8 cellular contexts compared by ENCODE assay signal in the genomic region with DNA sequence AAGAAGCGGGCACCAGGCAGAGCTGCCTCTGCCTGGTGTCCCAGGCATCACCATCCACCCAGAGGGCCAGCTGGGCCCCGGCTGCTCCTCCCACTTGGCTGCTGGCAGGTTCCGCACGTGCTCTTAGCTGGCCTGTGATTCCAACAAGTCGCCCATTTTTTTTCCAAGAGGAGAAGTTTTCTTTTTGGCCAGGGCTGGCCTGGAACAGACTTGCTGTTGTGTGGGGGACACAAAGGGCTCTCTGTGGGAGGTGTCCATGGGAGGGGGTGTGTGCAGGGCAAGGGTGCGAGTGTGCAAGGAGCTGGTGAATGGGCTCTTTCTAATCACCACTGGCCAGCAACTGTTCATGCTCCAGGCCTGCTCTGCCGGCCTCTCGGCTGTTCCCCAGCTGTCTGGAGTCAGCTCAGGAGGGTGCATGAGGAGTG. TPM values are rescaled to one million over a fixed set of nuclear protein-coding genes. Genes with fewer than 3 reads are reported as not detected.
DNase-seq lines count a peak whose midpoint lies in the region; FAIRE-seq and TF ChIP-seq lines count a peak whose summit lies in the region.
"Had no signal": no experiment of that assay in that cellular context is flagged by ENCODE, and none has a peak within 500 bp of the region (broad histone marks: within the 10 kb centered on the region; RNA-seq: fewer than 3 reads in every experiment).

No MANE protein-coding gene starts in this region.

- intact Hi-C loops in transverse colon (cut with DNase I; ENCODE audit: low total_unique reads) = no loop called here
- intact Hi-C loops in prostate gland (cut with DNase I) = no loop called here

- TF ChIP-seq CTCF in fibroblast of lung (conservative IDR thresholded peaks at IDR 0.05 in 1 of 2, IDR thresholded peaks at IDR 0.05 in 1 of 2; ENCODE audit: low read depth in 1 of 2, low read length in 2 of 2) (no peak), transverse colon (IDR thresholded peaks at IDR 0.05) (no peak), prostate gland (IDR thresholded peaks at IDR 0.05) (no peak)

- H3K9ac ChIP-seq in fibroblast of lung (ENCODE audit: insufficient read depth, low read length) = no peak overlapping the region

- no peak for TF ChIP-seq EP300 in transverse colon (IDR thresholded peaks at IDR 0.05; ENCODE audit: low read depth)

- no peak overlapping the region for H2AFZ ChIP-seq in fibroblast of lung (ENCODE audit: low read length)

- H3K4me3 ChIP-seq in SJCRH30 = no peak overlapping the region
- H3K4me3 ChIP-seq in fibroblast of lung (replicated peaks in 1 of 4; ENCODE audit: control extremely low read depth in 1 of 4, insufficient read depth in 1 of 4, low read depth in 3 of 4, low read length in 4 of 4) = no peak overlapping the region
- H3K4me3 ChIP-seq in muscle layer of duodenum (ENCODE audit: low read depth in 1 of 2, low read length in 2 of 2) = no peak overlapping the region
- H3K4me3 ChIP-seq in transverse colon = no peak overlapping the region
- H3K4me3 ChIP-seq in prostate gland = no peak overlapping the region

- no peak for FAIRE-seq in H54 (lab: Jason Lieb, UNC)

- H3K36me3 ChIP-seq in SJCRH30 = peaks cover 89% of the 10 kb centered on the region
- H3K36me3 ChIP-seq in fibroblast of lung (ENCODE audit: control insufficient read depth, insufficient read depth, low read length) = peaks cover 75% of the 10 kb centered on the region
- H3K36me3 ChIP-seq in muscle layer of duodenum (ENCODE audit: control insufficient read depth in 1 of 2, insufficient read depth in 2 of 2, low read length in 2 of 2) = peaks cover 62 to 63% of the 10 kb centered on the region in 2 donors
- H3K36me3 ChIP-seq in transverse colon = peaks cover 0 to 8% (median 0%) of the 10 kb centered on the region in 4 donors
- peaks cover 19 to 55% of the 10 kb centered on the region in 2 donors for H3K36me3 ChIP-seq in prostate gland

- in situ Hi-C loops in transverse colon (cut with MboI; ENCODE audit: low pct_ligation_motif_present in 1 of 4, low pct_unique_long_range_greater_than_20kb in 1 of 4, low sequenced_read_pairs in 3 of 4) = loop anchor here in 1 of 4 donors (10.0 kb wide), 1 partner anchor 52 kb away; no protein-coding TSS in a partner anchor

- DNase-seq in SJCRH30 = peak; percentile 60 to 75
- DNase-seq in fibroblast of lung (ENCODE audit: low read depth in 2 of 2) = peak in 1 of 2 donors; percentile 31
- DNase-seq in transverse colon = no peak
- DNase-seq in H54 (ENCODE audit: insufficient read length, low spot score) = no peak
- no peak for DNase-seq in kidney glomerular epithelial cell (lab: John Stamatoyannopoulos, UW)
- no peak for DNase-seq in prostate gland (ENCODE audit: low spot score)
- DNase-seq: GF-D8 had no signal

- no peak overlapping the region for H3K27ac ChIP-seq in SJCRH30
- peak overlapping the region; percentile 54 for H3K27ac ChIP-seq in fibroblast of lung (ENCODE audit: insufficient read depth, low read length)
- H3K27ac ChIP-seq in muscle layer of duodenum (ENCODE audit: low read length) = peak overlapping the region; percentile 10
- peak overlapping the region; percentile 61 to 99 (median 96) for H3K27ac ChIP-seq in transverse colon
- peak overlapping the region in 1 of 2 donors; percentile 27 for H3K27ac ChIP-seq in prostate gland

- TF ChIP-seq POLR2A in transverse colon (IDR thresholded peaks at IDR 0.05) = no peak
- TF ChIP-seq POLR2A in H54 (IDR thresholded peaks at IDR 0.05; ENCODE audit: low read depth, low read length) = no peak
- TF ChIP-seq POLR2A in prostate gland (IDR thresholded peaks at IDR 0.05) = no peak

- no peaks in the 10 kb centered on the region for H4K20me1 ChIP-seq in fibroblast of lung (ENCODE audit: control insufficient read depth, extremely low read depth, insufficient read depth, low read length)

- no peaks in the 10 kb centered on the region for H3K27me3 ChIP-seq in SJCRH30
- H3K27me3 ChIP-seq in fibroblast of lung (ENCODE audit: control insufficient read depth, insufficient read depth, low read length) = no peaks in the 10 kb centered on the region
- H3K27me3 ChIP-seq in muscle layer of duodenum (ENCODE audit: low read depth, low read length) = no peaks in the 10 kb centered on the region
- no peaks in the 10 kb centered on the region for H3K27me3 ChIP-seq in transverse colon
- H3K27me3 ChIP-seq in prostate gland (replicated peaks; ENCODE audit: insufficient read depth) = no peaks in the 10 kb centered on the region

- 77% methylated on average over 8 of the region's 8 CpGs; no CpG with 5 or more reads in 1 of the 2 donors for WGBS in transverse colon (ENCODE audit: low coverage in 1 of 2), 2 donors
- 53% methylated on average over 8 of the region's 8 CpGs for WGBS in prostate gland

- H3K4me1 ChIP-seq in SJCRH30 = peaks cover 36% of the 10 kb centered on the region
- peaks cover 87% of the 10 kb centered on the region for H3K4me1 ChIP-seq in fibroblast of lung (ENCODE audit: control insufficient read depth, extremely low read depth, insufficient read depth, low read length)
- peaks cover 45 to 99% of the 10 kb centered on the region in 2 donors for H3K4me1 ChIP-seq in muscle layer of duodenum (ENCODE audit: control insufficient read depth in 1 of 2, insufficient read depth in 2 of 2, low read length in 2 of 2)
- peaks cover 45 to 93% (median 61%) of the 10 kb centered on the region in 4 donors for H3K4me1 ChIP-seq in transverse colon
- H3K4me1 ChIP-seq in prostate gland (replicated peaks) = peaks cover 23% of the 10 kb centered on the region

- H3K79me2 ChIP-seq in fibroblast of lung (ENCODE audit: control insufficient read depth, insufficient read depth, low read length) = peaks cover 77% of the 10 kb centered on the region

- H3K9me3 ChIP-seq in SJCRH30 (replicated peaks) (no peaks in the 10 kb centered on the region), fibroblast of lung (ENCODE audit: control insufficient read depth, insufficient read depth, low read depth, low read length) (no peaks in the 10 kb centered on the region), muscle layer of duodenum (ENCODE audit: control insufficient read depth in 1 of 2, low read length in 2 of 2) (no peaks in the 10 kb centered on the region), transverse colon (no peaks in the 10 kb centered on the region), prostate gland (no peaks in the 10 kb centered on the region)

- no peak overlapping the region for H3K4me2 ChIP-seq in fibroblast of lung (ENCODE audit: extremely low read depth, insufficient read depth, low read length)

RNA-seq across cellular contexts. Expression of gene AMOTL2, which starts 7.3 kb away (rescaled TPM):
- 18.8 and 19.0 TPM in 2 replicates for total RNA-seq in SJCRH30 (2014; rRNA removed; shearing (Covaris generic))
- total RNA-seq in fibroblast of lung = 58.6 and 74.6 TPM in 2 replicates
- polyA plus RNA-seq in fibroblast of lung = 68.9 and 97.0 TPM in 2 replicates
- 59.7 and 93.1 TPM in 2 replicates for polyA plus RNA-seq in fibroblast of lung (2012)
- polyA minus RNA-seq in fibroblast of lung (ENCODE audit: low replicate concordance) = 187 and 260 TPM in 2 replicates
- total RNA-seq in transverse colon = 10 to 100 TPM; 14.5 to 50.9 (median 23.8) TPM
- 10 to 100 TPM; 86.1 to 92.8 TPM for total RNA-seq in prostate gland

Comparison
In these comparisons a context has a peak if more than half of its experiments do, and no peak if none do; other contexts are left out.
1. DNase-seq: peak in SJCRH30 (2 of 2); none in transverse colon (single experiment), H54 (single experiment), kidney glomerular epithelial cell (single experiment) and prostate gland (single experiment).